ENCODE assay signal across 5 cellular contexts in the genomic region with DNA sequence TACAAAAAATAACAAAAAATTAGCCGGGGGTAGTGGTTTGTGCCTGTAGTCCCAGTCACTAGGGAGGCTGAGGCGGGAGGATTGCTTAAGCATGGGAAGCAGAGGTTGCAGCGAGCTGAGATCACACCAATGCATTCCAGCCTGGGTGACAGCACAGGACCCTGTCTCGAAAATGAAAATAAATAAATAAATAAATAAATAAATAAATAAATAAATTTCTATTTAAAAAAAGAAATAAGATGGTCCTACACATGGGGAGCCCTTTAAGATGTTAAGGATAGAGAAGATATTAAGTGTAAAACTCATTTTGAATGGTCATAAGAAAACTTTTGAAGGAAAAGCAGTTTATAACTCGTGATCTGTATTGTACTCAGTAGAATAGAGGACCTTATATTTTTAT.
"Had no signal": no experiment of that assay in that cellular context is flagged by ENCODE, and none has a peak within 500 bp of the region (broad histone marks: within the 10 kb centered on the region; RNA-seq: fewer than 3 reads in every experiment).

No MANE protein-coding gene starts in this region.

- DNase-seq: GM23248, GOT3, H7, IMR-90, KG1 had no signal
